In the genomic region with DNA sequence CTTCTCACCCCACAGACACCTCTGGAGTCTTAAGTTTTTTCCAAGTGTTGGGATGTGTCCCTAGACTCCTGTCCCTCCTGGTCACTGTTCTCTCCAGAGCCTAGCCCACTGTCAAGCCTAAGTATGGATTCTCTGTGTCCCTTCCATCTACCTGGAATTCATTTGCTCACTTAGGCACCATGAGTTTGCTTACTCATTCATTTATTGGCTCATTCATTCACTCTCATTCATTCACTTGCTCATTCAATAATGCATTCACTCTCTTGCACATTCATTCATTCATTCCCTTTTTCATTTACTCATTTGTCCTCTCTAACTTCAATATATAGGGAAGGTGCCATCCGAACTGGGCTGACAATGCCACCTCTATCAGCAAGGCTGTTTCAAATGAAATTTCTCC, we compare ENCODE assay signal across 10 cellular contexts. TPM values are rescaled to one million over a fixed set of nuclear protein-coding genes. Genes with fewer than 3 reads are reported as not detected.
A peak's percentile ranks its signal among the peaks of the same experiment; 100 is the strongest.
DNase-seq lines count a peak whose midpoint lies in the region; ATAC-seq and TF ChIP-seq lines count a peak whose summit lies in the region.
"Had no signal": no experiment of that assay in that cellular context is flagged by ENCODE, and none has a peak within 500 bp of the region (broad histone marks: within the 10 kb centered on the region; RNA-seq: fewer than 3 reads in every experiment).

No MANE protein-coding gene starts in this region.

- no peaks in the 10 kb centered on the region for H3K9me3 Mint-ChIP-seq in MCF 10A (ENCODE audit: unreplicated experiment)
- H3K9me3 Mint-ChIP-seq: naive B cell had no signal

- intact Hi-C loops in MCF 10A (cut with micrococcal nuclease), result loop anchor here (1.0 to 2.0 kb wide), 2 partner anchors 15 to 60 kb away; no protein-coding TSS in a partner anchor

- peaks cover 45% of the 10 kb centered on the region for H3K36me3 Mint-ChIP-seq in MCF 10A (ENCODE audit: insufficient read depth, unreplicated experiment)
- H3K36me3 Mint-ChIP-seq: naive B cell had no signal

- H3K9me3 ChIP-seq in lung (ENCODE audit: control insufficient read depth in 2 of 2, insufficient read depth in 1 of 2, low read length in 1 of 2) (no peaks in the 10 kb centered on the region), upper lobe of left lung (no peaks in the 10 kb centered on the region)

- H3K36me3 ChIP-seq in lung (ENCODE audit: control insufficient read depth in 2 of 2, insufficient read depth in 2 of 2, low read length in 2 of 2), result peaks cover 4 to 13% of the 10 kb centered on the region in 2 donors
- peaks cover 0 to 17% (median 11%) of the 10 kb centered on the region in 4 donors for H3K36me3 ChIP-seq in upper lobe of left lung

- H3K27ac ChIP-seq in lung (ENCODE audit: low read depth in 1 of 2, low read length in 1 of 2), result peak overlapping the region in 1 of 2 donors; percentile 75
- peak overlapping the region; percentile 86 to 99 (median 96) for H3K27ac ChIP-seq in upper lobe of left lung

- peak overlapping the region; percentile 94 for H3K27ac Mint-ChIP-seq in MCF 10A (ENCODE audit: low read depth, unreplicated experiment)

- WGBS in lung, 2 donors, result 78 to 90% methylated on average over 1 of the region's 1 CpG
- WGBS in upper lobe of left lung, 2 donors, result 79 to 80% methylated on average over 1 of the region's 1 CpG

- ATAC-seq in lung (ENCODE audit: insufficient read depth, low FRiP score), result no peak
- no peak for ATAC-seq in upper lobe of left lung (ENCODE audit: low FRiP score in 2 of 2)
- no peak for ATAC-seq in GM18873 (IDR thresholded peaks at IDR 0.05; ENCODE audit: low FRiP score, unreplicated experiment)

- peaks cover 67% of the 10 kb centered on the region for H3K4me1 Mint-ChIP-seq in MCF 10A (ENCODE audit: insufficient read depth, unreplicated experiment)
- H3K4me1 Mint-ChIP-seq: naive B cell had no signal

- H3K4me1 ChIP-seq in lung (ENCODE audit: control insufficient read depth in 2 of 2, insufficient read depth in 2 of 2, low read length in 2 of 2) (peaks cover 23 to 29% of the 10 kb centered on the region in 2 donors), upper lobe of left lung (peaks cover 45 to 83% (median 62%) of the 10 kb centered on the region in 4 donors)

- DNase-seq in MCF 10A (ENCODE audit: unreplicated experiment) (no peak), lung (ENCODE audit: low spot score) (no peak), upper lobe of left lung (no peak), NCI-H2081 (lab: John Stamatoyannopoulos, UW) (no peak)
- DNase-seq in activated CD4-positive, alpha-beta T cell treated with anti-CD3 and anti-CD28 coated beads, Interleukin-2, amount 50 U/mL, for 1 hour, result no peak
- DNase-seq: effector memory CD4-positive, alpha-beta T cell; naive B cell; NCI-H187 treated with DMSO at 0.1 percent for 48 hours had no signal

- POLR2A ChIA-PET in MCF 10A (lab: Yijun Ruan, JAX), result interaction anchor here (0.5 to 46.1 kb wide), 25 partner anchors 4 to 1619 kb away, joined by 3 to 1272 read pairs (median 11); a partner anchor contains a TSS

- H3K27me3 ChIP-seq in lung (ENCODE audit: control insufficient read depth, insufficient read depth), result no peaks in the 10 kb centered on the region
- no peaks in the 10 kb centered on the region for H3K27me3 ChIP-seq in upper lobe of left lung

- H3K4me3 Mint-ChIP-seq in MCF 10A (ENCODE audit: unreplicated experiment), result peak overlapping the region; percentile 90

- TF ChIP-seq CTCF in MCF 10A (IDR thresholded peaks at IDR 0.05; ENCODE audit: unreplicated experiment) (no peak), lung (IDR thresholded peaks at IDR 0.05; ENCODE audit: control extremely low read depth, extremely low read depth) (no peak), upper lobe of left lung (IDR thresholded peaks at IDR 0.05) (no peak)

- TF ChIP-seq POLR2A in upper lobe of left lung (IDR thresholded peaks at IDR 0.05), result no peak

- H3K27me3 Mint-ChIP-seq in MCF 10A (ENCODE audit: insufficient read depth, unreplicated experiment), result no peaks in the 10 kb centered on the region
- H3K27me3 Mint-ChIP-seq: naive B cell had no signal

- CTCF ChIA-PET in MCF 10A (lab: Yijun Ruan, JAX), result interaction anchor here (1.4 to 11.8 kb wide), 7 partner anchors 16 to 116 kb away, joined by 5 to 214 read pairs (median 37); a partner anchor contains a TSS

- TSS peak; percentile 86 for BruUV-seq in MCF 10A (replicated peaks; lab: Mats Ljungman, UMichigan)

- TF ChIP-seq EP300 in upper lobe of left lung (IDR thresholded peaks at IDR 0.05), result no peak

- H3K4me3 ChIP-seq in lung, result peak overlapping the region; percentile 2
- H3K4me3 ChIP-seq in upper lobe of left lung, result peak overlapping the region; percentile 4 to 55 (median 46)

RNA-seq across cellular contexts. Expression of a gene that starts 1.6 kb away (rescaled TPM):
- 1,014 and 1,213 TPM in 2 replicates for total RNA-seq in MCF 10A (2022)
- 100 to 1,000 TPM in 1 of 2 donors, 10 to 100 TPM in 1; 70.6 to 119 TPM for total RNA-seq in lung
- 100 to 1,000 TPM; 162 to 182 TPM for polyA plus RNA-seq in lung
- total RNA-seq in upper lobe of left lung, result 100 to 1,000 TPM in 1 of 6 donors, 10 to 100 TPM in 5; 33.5 to 133 (median 55.7) TPM

RNA-seq across cellular contexts. Expression of a gene that starts 4.8 kb away (rescaled TPM):
- 264 and 332 TPM in 2 replicates for total RNA-seq in MCF 10A (2022)
- 100 to 1,000 TPM in 1 of 2 donors, 10 to 100 TPM in 1; 78.5 to 150 TPM for total RNA-seq in lung
- polyA plus RNA-seq in lung, result 100 to 1,000 TPM; 157 to 326 TPM
- total RNA-seq in upper lobe of left lung, result 100 to 1,000 TPM in 4 of 6 donors, 10 to 100 TPM in 2; 76.5 to 239 (median 133) TPM
- total RNA-seq: SK-MEL-5 had no signal

RNA-seq across cellular contexts. Expression of a gene that starts 15.9 kb away (rescaled TPM):
- 210 and 236 TPM in 2 replicates for total RNA-seq in MCF 10A (2022)
- total RNA-seq in lung, result 10 to 100 TPM; 36.2 to 92.1 TPM
- polyA plus RNA-seq in lung, result 100 to 1,000 TPM in 1 of 2 donors, 10 to 100 TPM in 1; 80.9 to 168 TPM
- total RNA-seq in upper lobe of left lung, result 100 to 1,000 TPM in 2 of 6 donors, 10 to 100 TPM in 4; 72.8 to 132 (median 86.3) TPM

RNA-seq across cellular contexts. Expression of a gene that starts 16.9 kb away (rescaled TPM):
- total RNA-seq in MCF 10A (2022) (0.74 TPM in 1 of 2 replicates, not detected in the other), lung (1 to 10 TPM in 1 of 2 donors, not detected in 1; 1.8 TPM), upper lobe of left lung (1 to 10 TPM in 1 of 6 donors, not detected in 5; 1.1 TPM)
- under 1 TPM; 0.31 to 0.91 TPM for polyA plus RNA-seq in lung

RNA-seq across cellular contexts. Expression of a gene that starts 22.5 kb away (rescaled TPM):
- total RNA-seq in MCF 10A (2022) (147 and 156 TPM in 2 replicates), lung (10 to 100 TPM; 60.5 to 76.6 TPM), upper lobe of left lung (10 to 100 TPM; 51.3 to 89.1 (median 59.2) TPM)
- polyA plus RNA-seq in lung, result 10 to 100 TPM; 51.2 to 56.3 TPM
